Comparison of ENCODE assay signal across 21 cellular contexts in the genomic region with DNA sequence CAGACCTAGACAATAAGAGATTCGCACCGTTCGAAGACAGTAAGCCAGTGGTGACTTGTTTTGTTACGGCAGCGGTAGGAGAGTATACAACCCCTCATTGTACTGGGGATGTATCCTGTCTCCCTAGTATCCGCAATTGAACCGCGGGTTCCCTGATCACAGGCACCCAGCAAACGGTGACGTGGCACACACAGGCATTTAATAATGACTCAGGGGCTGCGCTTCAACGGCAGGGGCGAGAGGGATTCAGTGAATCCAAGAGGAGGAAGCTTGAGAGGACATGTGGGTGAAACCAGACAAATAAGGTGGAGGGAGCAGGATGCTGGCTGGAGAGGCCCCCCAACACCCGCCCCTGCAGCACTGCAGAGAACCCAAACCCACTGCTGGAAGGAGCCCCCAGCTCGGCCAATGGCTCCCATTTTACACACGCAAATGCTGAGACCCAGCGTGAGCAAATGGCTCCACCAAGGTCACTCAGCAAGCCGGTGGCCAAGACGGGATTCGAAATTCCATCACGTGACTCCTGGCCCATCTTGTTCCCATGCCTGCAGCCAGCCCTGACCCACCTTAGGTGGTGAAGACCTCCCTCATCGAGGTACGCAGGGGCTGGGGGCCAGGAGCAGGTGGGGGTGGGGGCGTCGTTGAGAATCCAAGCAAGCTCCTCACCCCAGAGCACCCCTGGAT.
A peak's percentile ranks its signal among the peaks of the same experiment; 100 is the strongest.
DNase-seq lines count a peak whose midpoint lies in the region; ATAC-seq and TF ChIP-seq lines count a peak whose summit lies in the region.
"Had no signal": no experiment of that assay in that cellular context is flagged by ENCODE, and none has a peak within 500 bp of the region (broad histone marks: within the 10 kb centered on the region; RNA-seq: fewer than 3 reads in every experiment).

No MANE protein-coding gene starts in this region.

- H3K27ac ChIP-seq in heart left ventricle: no peak overlapping the region
- H3K27ac ChIP-seq in SJSA1: peak overlapping the region; percentile 11; the same call in 1 of the 2 replicates
- H3K27ac ChIP-seq: 22Rv1, left ventricle myocardium inferior had no signal

- ATAC-seq in Right ventricle myocardium superior (ENCODE audit: poor library complexity) (no peak), heart left ventricle (no peak), HG02642 (IDR thresholded peaks at IDR 0.05; ENCODE audit: poor library complexity, unreplicated experiment) (no peak)
- ATAC-seq: activated CD4-positive, alpha-beta T cell treated with anti-CD3 and anti-CD28 coated beads for 36 hours had no signal

- TF ChIP-seq CTCF in heart left ventricle (IDR thresholded peaks at IDR 0.05) (no peak), epithelial cell of esophagus (IDR thresholded peaks at IDR 0.05; ENCODE audit: insufficient read depth, low read depth, low read length, missing control alignments) (no peak), GM20000 (IDR thresholded peaks at IDR 0.05; ENCODE audit: extremely low read depth, missing control alignments) (no peak)

- WGBS in heart left ventricle, 4 donors: 86 to 87% (median 86%) methylated on average over 20 to 25 of the region's 25 CpGs

- H3K4me3 ChIP-seq in heart left ventricle (no peak overlapping the region), SJSA1 (no peak overlapping the region), epithelial cell of esophagus (ENCODE audit: low read length) (no peak overlapping the region)
- H3K4me3 ChIP-seq: left ventricle myocardium inferior had no signal

- peaks cover 0 to 3% (median 0%) of the 10 kb centered on the region in 9 donors for H3K27me3 ChIP-seq in heart left ventricle
- H3K27me3 ChIP-seq in SJSA1 (replicated peaks): no peaks in the 10 kb centered on the region

- H3K9me3 ChIP-seq in heart left ventricle (peaks cover 0 to 22% (median 8%) of the 10 kb centered on the region in 12 donors), SJSA1 (replicated peaks) (no peaks in the 10 kb centered on the region)

- H3K4me1 ChIP-seq in heart left ventricle (peaks cover 0 to 5% (median 0%) of the 10 kb centered on the region in 12 donors), SJSA1 (replicated peaks) (peaks cover 27% of the 10 kb centered on the region)
- H3K4me1 ChIP-seq: left ventricle myocardium inferior had no signal

- H3K36me3 ChIP-seq in heart left ventricle (no peaks in the 10 kb centered on the region), SJSA1 (no peaks in the 10 kb centered on the region)
- H3K36me3 ChIP-seq: left ventricle myocardium inferior had no signal

- intact Hi-C loops in Right ventricle myocardium superior (cut with DNase I): no loop called here
- intact Hi-C loops in heart left ventricle (cut with DNase I): no loop called here

- DNase-seq in Right ventricle myocardium superior (peak; percentile 14), heart left ventricle (no peak), SJSA1 (ENCODE audit: low read depth in 1 of 2, low spot score in 2 of 2) (peak; percentile 55 to 63), epithelial cell of esophagus (ENCODE audit: low read depth) (peak; percentile 41), GM20000 (ENCODE audit: low spot score) (no peak), ecto neural progenitor cell (ENCODE audit: low spot score) (no peak)
- DNase-seq in activated CD4-positive, alpha-beta T cell treated with anti-CD3 and anti-CD28 coated beads for 1 hour: no peak
- DNase-seq: activated CD4-positive, alpha-beta T cell treated with anti-CD3 and anti-CD28 coated beads for 36 hours; activated effector memory CD4-positive, alpha-beta T cell treated with anti-CD3 and anti-CD28 coated beads, Interleukin-2, amount 50 U/mL, for 16 hours; activated naive CD8-positive, alpha-beta T cell treated with anti-CD3 and anti-CD28 coated beads, Interleukin-2, amount 10 ng/mL, durations not matched to agents 7 days and 5 days; activated T-cell treated with anti-CD3 and anti-CD28 coated beads for 4 hours; cerebellar nuclear complex; DND-41; left ventricle myocardium inferior; NCI-H1092; NCI-H187; NCI-H69; RPMI8226; stimulated activated naive CD4-positive, alpha-beta T cell had no signal

- TF ChIP-seq POLR2A in heart left ventricle (IDR thresholded peaks at IDR 0.05): no peak

Comparison
In these comparisons a context has a peak if more than half of its experiments do, and no peak if none do; other contexts are left out.
1. DNase-seq: peak in Right ventricle myocardium superior (single experiment), SJSA1 (2 of 2) and epithelial cell of esophagus (single experiment); none in heart left ventricle (0 of 5), activated CD4-positive, alpha-beta T cell treated with anti-CD3 and anti-CD28 coated beads for 1 hour (single experiment), GM20000 (single experiment) and ecto neural progenitor cell (single experiment).